26 cellular contexts compared by ENCODE assay signal in genomic region chr1:11253226-11253625, GRCh38.
"Had no signal": no experiment of that assay in that cellular context is flagged by ENCODE, and none has a peak within 500 bp of the region (broad histone marks: within the 10 kb centered on the region; RNA-seq: fewer than 3 reads in every experiment).

No MANE protein-coding gene starts in this region.

- H3K27ac ChIP-seq: dorsolateral prefrontal cortex, epithelial cell of prostate, gastroesophageal sphincter, heart right ventricle, left lung, ovary, sigmoid colon, stomach, thyroid gland, vagina had no signal

- H3K4me1 ChIP-seq: gastroesophageal sphincter, heart right ventricle, left lung, sigmoid colon, stomach, thyroid gland, vagina had no signal

- H3K27me3 ChIP-seq: dorsolateral prefrontal cortex, gastroesophageal sphincter, heart right ventricle, left lung, ovary, sigmoid colon, stomach, thyroid gland, vagina had no signal

- ATAC-seq: esophagus mucosa; gastroesophageal sphincter; heart right ventricle; left cardiac atrium; left lung; naive thymus-derived CD8-positive, alpha-beta T cell; stimulated activated effector memory CD8-positive, alpha-beta T cell treated with anti-CD3 and anti-CD28 coated beads, Interleukin-12 subunit alpha, Interleukin-12 subunit beta, amount 100 ng/mL, for 72 hours had no signal

- H3K27me3 Mint-ChIP-seq: naive thymus-derived CD8-positive, alpha-beta T cell had no signal

- H3K27ac Mint-ChIP-seq: nephron progenitor cell; stimulated activated effector memory CD8-positive, alpha-beta T cell treated with anti-CD3 and anti-CD28 coated beads, Interleukin-12 subunit alpha, Interleukin-12 subunit beta, amount 100 ng/mL, for 72 hours had no signal

- H3K36me3 ChIP-seq: ovary had no signal

- H3K4me3 ChIP-seq: dorsolateral prefrontal cortex, gastroesophageal sphincter, heart right ventricle, left lung, ovary, sigmoid colon, stomach, thyroid gland, vagina had no signal

- H3K4me1 Mint-ChIP-seq: nephron progenitor cell had no signal

- H3K4me3 Mint-ChIP-seq: naive thymus-derived CD8-positive, alpha-beta T cell; nephron progenitor cell; stimulated activated effector memory CD8-positive, alpha-beta T cell treated with anti-CD3 and anti-CD28 coated beads, Interleukin-12 subunit alpha, Interleukin-12 subunit beta, amount 100 ng/mL, for 72 hours had no signal

- H3K9me3 ChIP-seq: gastroesophageal sphincter, heart right ventricle, left lung, ovary, sigmoid colon, stomach, thyroid gland, vagina had no signal

- DNase-seq: dorsolateral prefrontal cortex; effector CD4-positive, alpha-beta T cell; foreskin fibroblast; heart right ventricle; hippocampal formation; left cardiac atrium; left lung; mesendoderm; midbrain; naive thymus-derived CD8-positive, alpha-beta T cell; nephron progenitor cell; nucleus accumbens; ovary; posterior cingulate gyrus; sigmoid colon; stimulated activated CD4-positive, alpha-beta T cell treated with anti-CD3 and anti-CD28 coated beads, Interleukin-2, amount 100 ng/mL, for 24 hours; stimulated activated CD4-positive, alpha-beta T cell treated with anti-CD3 and anti-CD28 coated beads, Interleukin-4, amount 100 ng/mL, for 24 hours; stimulated activated naive CD4-positive, alpha-beta T cell treated with Interleukin-2 at 50 U/mL for 16 hours; stomach; thyroid gland; trophoblast cell had no signal

- H3K9me3 Mint-ChIP-seq: naive thymus-derived CD8-positive, alpha-beta T cell; stimulated activated effector memory CD8-positive, alpha-beta T cell treated with anti-CD3 and anti-CD28 coated beads, Interleukin-12 subunit alpha, Interleukin-12 subunit beta, amount 100 ng/mL, for 72 hours had no signal
